1 cellular context compared by ENCODE assay signal in the genomic region with DNA sequence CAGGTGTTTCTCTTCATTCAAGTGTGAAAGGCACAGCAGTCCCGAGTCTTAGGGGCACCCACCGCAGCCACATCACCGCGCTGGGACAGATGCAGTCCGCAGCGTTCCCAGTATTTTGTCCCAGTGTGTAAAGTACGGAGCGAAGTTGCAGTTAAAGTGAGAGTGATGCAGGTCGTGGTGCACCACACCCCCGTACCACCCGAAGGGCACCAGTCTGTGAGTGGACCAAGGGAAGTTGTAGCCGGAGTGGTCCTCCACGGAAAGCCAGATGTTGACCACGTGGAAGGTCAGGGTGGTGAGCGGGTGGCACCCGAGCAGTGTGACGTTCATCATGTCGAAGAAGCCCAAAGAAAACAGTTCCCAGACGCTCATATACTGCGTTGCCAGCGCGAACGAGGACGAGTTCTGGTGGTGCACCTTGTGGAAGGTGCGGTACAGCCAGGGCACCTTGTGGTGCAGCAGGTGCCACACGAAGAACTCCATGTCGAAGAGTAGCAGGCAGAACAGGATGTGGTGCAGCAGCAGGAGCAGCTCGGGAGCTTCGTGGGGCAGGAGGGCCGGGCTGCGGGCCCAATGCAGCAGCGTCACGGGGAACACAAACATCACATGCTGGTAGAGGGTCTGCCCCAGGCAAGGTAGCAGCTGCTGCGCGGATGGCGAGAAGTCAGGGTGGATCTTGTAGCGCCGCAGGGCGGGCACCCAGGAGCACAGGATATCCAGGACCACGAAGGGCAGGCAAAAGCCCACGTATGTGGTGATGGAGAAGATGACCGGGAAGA.
TF ChIP-seq lines count a peak whose summit lies in the region.

No MANE protein-coding gene starts in this region.

TF ChIP-seq in endothelial cell of umbilical vein, 7 proteins besides CTCF, POLR2A, EP300 and RAD21 (continued from another document):
- TF ChIP-seq, protein P1, sequence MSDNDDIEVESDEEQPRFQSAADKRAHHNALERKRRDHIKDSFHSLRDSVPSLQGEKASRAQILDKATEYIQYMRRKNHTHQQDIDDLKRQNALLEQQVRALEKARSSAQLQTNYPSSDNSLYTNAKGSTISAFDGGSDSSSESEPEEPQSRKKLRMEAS (IDR thresholded peaks at IDR 0.05; ENCODE audit: insufficient read depth, insufficient read length) = no peak
- TF ChIP-seq POLR2AphosphoS5 (IDR thresholded peaks at IDR 0.05; ENCODE audit: insufficient read depth, low read depth, low read length) (no peak), GATA2 (IDR thresholded peaks at IDR 0.05; ENCODE audit: insufficient read depth, insufficient read length, low read depth, low read length) (no peak)
